ENCODE assay signal across 1 cellular context in the genomic region with DNA sequence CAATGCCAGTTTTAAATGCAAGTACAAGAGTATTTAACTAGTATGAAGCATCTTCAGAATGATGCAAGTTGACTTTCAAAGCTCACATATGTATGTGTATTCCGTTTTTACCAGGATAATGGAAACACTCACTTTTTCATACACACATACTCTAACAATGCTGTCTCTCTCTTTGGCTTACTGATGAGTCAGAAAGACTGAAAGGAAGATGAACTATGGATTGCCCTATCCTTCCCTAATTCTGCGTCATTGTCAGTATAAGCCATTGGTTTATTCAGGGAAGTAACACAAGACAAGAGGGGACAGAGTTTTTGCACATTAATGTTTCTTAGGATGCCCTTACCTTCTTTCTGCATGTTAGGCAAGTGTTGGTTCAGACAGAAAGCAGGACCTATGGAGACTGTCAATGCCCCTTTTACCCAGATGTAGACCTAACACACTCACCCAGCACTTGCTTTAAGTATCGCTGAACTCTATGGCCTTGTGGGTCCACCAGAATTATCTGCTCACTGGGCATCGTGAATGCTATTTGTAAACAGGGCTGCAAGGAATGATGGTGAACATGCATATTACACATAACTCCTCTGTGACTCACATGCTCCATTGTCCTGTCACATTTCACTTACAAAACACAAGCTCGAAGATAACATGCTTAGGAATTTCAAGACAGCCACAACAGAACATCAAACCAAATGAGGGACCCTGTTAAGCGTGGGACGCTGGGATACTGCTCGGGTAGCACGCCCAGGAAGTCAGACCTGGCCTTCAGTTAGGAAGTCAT.
TF ChIP-seq lines count a peak whose summit lies in the region.

No MANE protein-coding gene starts in this region.

TF ChIP-seq in SK-N-SH, 30 proteins besides CTCF, POLR2A, EP300 and RAD21 (continued from another document):
- TF ChIP-seq, protein P1, sequence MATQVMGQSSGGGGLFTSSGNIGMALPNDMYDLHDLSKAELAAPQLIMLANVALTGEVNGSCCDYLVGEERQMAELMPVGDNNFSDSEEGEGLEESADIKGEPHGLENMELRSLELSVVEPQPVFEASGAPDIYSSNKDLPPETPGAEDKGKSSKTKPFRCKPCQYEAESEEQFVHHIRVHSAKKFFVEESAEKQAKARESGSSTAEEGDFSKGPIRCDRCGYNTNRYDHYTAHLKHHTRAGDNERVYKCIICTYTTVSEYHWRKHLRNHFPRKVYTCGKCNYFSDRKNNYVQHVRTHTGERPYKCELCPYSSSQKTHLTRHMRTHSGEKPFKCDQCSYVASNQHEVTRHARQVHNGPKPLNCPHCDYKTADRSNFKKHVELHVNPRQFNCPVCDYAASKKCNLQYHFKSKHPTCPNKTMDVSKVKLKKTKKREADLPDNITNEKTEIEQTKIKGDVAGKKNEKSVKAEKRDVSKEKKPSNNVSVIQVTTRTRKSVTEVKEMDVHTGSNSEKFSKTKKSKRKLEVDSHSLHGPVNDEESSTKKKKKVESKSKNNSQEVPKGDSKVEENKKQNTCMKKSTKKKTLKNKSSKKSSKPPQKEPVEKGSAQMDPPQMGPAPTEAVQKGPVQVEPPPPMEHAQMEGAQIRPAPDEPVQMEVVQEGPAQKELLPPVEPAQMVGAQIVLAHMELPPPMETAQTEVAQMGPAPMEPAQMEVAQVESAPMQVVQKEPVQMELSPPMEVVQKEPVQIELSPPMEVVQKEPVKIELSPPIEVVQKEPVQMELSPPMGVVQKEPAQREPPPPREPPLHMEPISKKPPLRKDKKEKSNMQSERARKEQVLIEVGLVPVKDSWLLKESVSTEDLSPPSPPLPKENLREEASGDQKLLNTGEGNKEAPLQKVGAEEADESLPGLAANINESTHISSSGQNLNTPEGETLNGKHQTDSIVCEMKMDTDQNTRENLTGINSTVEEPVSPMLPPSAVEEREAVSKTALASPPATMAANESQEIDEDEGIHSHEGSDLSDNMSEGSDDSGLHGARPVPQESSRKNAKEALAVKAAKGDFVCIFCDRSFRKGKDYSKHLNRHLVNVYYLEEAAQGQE (IDR thresholded peaks at IDR 0.05; ENCODE audit: low read depth, low read length), result no peak
- TF ChIP-seq, protein P2, sequence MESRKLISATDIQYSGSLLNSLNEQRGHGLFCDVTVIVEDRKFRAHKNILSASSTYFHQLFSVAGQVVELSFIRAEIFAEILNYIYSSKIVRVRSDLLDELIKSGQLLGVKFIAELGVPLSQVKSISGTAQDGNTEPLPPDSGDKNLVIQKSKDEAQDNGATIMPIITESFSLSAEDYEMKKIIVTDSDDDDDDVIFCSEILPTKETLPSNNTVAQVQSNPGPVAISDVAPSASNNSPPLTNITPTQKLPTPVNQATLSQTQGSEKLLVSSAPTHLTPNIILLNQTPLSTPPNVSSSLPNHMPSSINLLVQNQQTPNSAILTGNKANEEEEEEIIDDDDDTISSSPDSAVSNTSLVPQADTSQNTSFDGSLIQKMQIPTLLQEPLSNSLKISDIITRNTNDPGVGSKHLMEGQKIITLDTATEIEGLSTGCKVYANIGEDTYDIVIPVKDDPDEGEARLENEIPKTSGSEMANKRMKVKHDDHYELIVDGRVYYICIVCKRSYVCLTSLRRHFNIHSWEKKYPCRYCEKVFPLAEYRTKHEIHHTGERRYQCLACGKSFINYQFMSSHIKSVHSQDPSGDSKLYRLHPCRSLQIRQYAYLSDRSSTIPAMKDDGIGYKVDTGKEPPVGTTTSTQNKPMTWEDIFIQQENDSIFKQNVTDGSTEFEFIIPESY (IDR thresholded peaks at IDR 0.05; ENCODE audit: borderline replicate concordance, low read depth), result no peak
- no peak for TF ChIP-seq SMC3 (IDR thresholded peaks at IDR 0.05; ENCODE audit: low read depth, low read length)
